Comparison of ENCODE assay signal across 8 cellular contexts in genomic region chr19:57613941-57614743, GRCh38. TPM values are rescaled to one million over a fixed set of nuclear protein-coding genes. Genes with fewer than 3 reads are reported as not detected.
A peak's percentile ranks its signal among the peaks of the same experiment; 100 is the strongest.
DNase-seq lines count a peak whose midpoint lies in the region; ATAC-seq and TF ChIP-seq lines count a peak whose summit lies in the region.

TSS of gene ZNF134 (plus strand) at chr19:57614242. CDS start at chr19:57619469, 5,227 bp downstream.

- H3K36me3 Mint-ChIP-seq in T-helper 17 cell (ENCODE audit: low read depth) = peaks cover 14% of the 10 kb centered on the region

- TF ChIP-seq CTCF in GM12865 (IDR thresholded peaks at IDR 0.05; ENCODE audit: insufficient read depth, low read depth, low read length, missing control alignments) = no peak
- TF ChIP-seq CTCF in psoas muscle (IDR thresholded peaks at IDR 0.05) = peak; percentile 18

- H3K4me3 ChIP-seq in GM12865 (ENCODE audit: low read depth, low read length) (peak within 1 kb of the TSS; percentile 83), right cardiac atrium (ENCODE audit: low read length) (peak within 1 kb of the TSS; percentile 70), psoas muscle (peak within 1 kb of the TSS; percentile 96), urinary bladder (ENCODE audit: low read depth, low read length) (peak within 1 kb of the TSS; percentile 97)

- WGBS in right cardiac atrium = 2% methylated on average over 64 of the region's 64 CpGs
- 2% methylated on average over 57 to 64 of the region's 64 CpGs for WGBS in psoas muscle, 3 donors
- 1% methylated on average over 64 of the region's 64 CpGs for WGBS in urinary bladder

- no peaks in the 10 kb centered on the region for H3K27me3 Mint-ChIP-seq in T-helper 17 cell

- peak within 1 kb of the TSS; percentile 44 for H3K27ac ChIP-seq in angular gyrus (ENCODE audit: low read depth, low read length)
- H3K27ac ChIP-seq in right cardiac atrium (ENCODE audit: low read length) = peak within 1 kb of the TSS; percentile 55
- H3K27ac ChIP-seq in psoas muscle = peak within 1 kb of the TSS; percentile 74
- peak within 1 kb of the TSS; percentile 63 for H3K27ac ChIP-seq in urinary bladder (ENCODE audit: low read depth)

- H3K27me3 ChIP-seq in right cardiac atrium (ENCODE audit: control insufficient read depth, insufficient read depth) (no peaks in the 10 kb centered on the region), psoas muscle (ENCODE audit: insufficient read depth in 3 of 3, low read length in 2 of 3) (no peaks in the 10 kb centered on the region)

- H3K36me3 ChIP-seq in psoas muscle (ENCODE audit: insufficient read depth in 1 of 2, low read depth in 1 of 2) (peaks cover 21 to 35% of the 10 kb centered on the region in 2 donors), urinary bladder (ENCODE audit: insufficient read depth) (peaks cover 5% of the 10 kb centered on the region)

- H3K9me3 ChIP-seq in T-helper 17 cell (ENCODE audit: control insufficient read depth, low read length, poor library complexity, severe bottlenecking) = peaks cover 40% of the 10 kb centered on the region
- H3K9me3 ChIP-seq in right cardiac atrium (ENCODE audit: control insufficient read depth, low read length) = peaks cover 12% of the 10 kb centered on the region
- peaks cover 65% of the 10 kb centered on the region for H3K9me3 ChIP-seq in psoas muscle

- ATAC-seq in HG02678 (IDR thresholded peaks at IDR 0.05; ENCODE audit: unreplicated experiment) (peak; percentile 99), T-helper 17 cell (peak; percentile 100), right cardiac atrium (peak; percentile 98), psoas muscle (peak; percentile 99 to 100 (median 100))

- H3K4me1 Mint-ChIP-seq in T-helper 17 cell = peaks cover 5% of the 10 kb centered on the region

- peak; percentile 96 for DNase-seq in GM12865 (ENCODE audit: low read depth)
- DNase-seq in NCI-H146 (lab: John Stamatoyannopoulos, UW) = peak; percentile 95
- DNase-seq in T-helper 17 cell = peak; percentile 69 to 82 (median 76)
- peak; percentile 95 to 98 (median 97) for DNase-seq in right cardiac atrium
- peak; percentile 92 to 96 for DNase-seq in psoas muscle

- peak within 1 kb of the TSS; percentile 71 for H3K4me3 Mint-ChIP-seq in T-helper 17 cell

- H3K27ac Mint-ChIP-seq in T-helper 17 cell = peak within 1 kb of the TSS; percentile 82

- H3K4me1 ChIP-seq in right cardiac atrium (ENCODE audit: control insufficient read depth, insufficient read depth, low read length) = peaks cover 2% of the 10 kb centered on the region
- no peaks in the 10 kb centered on the region for H3K4me1 ChIP-seq in psoas muscle
- peaks cover 3% of the 10 kb centered on the region for H3K4me1 ChIP-seq in urinary bladder (ENCODE audit: insufficient read depth)

- intact Hi-C loops in right cardiac atrium (cut with DNase I) = no loop called here
- intact Hi-C loops in psoas muscle (cut with DNase I) = no loop called here

RNA-seq across cellular contexts. Expression of gene ZNF134, which starts in this region (rescaled TPM):
- total RNA-seq in T-helper 17 cell (10 to 100 TPM; 20.9 to 22.7 TPM), right cardiac atrium (10 to 100 TPM; 15.1 to 20.1 (median 17.3) TPM), psoas muscle (1 to 10 TPM; 5.4 to 8.1 (median 7.5) TPM), urinary bladder (32.1 TPM)
- polyA plus RNA-seq in right cardiac atrium (5.5 TPM), psoas muscle (1 to 10 TPM; 3.4 to 8.6 (median 4.4) TPM), urinary bladder (17.6 TPM)

Comparison
In these comparisons a context has a peak if more than half of its experiments do, and no peak if none do; other contexts are left out.
1. Peak in every context shown above with its lines: DNase-seq, ATAC-seq, H3K4me3 ChIP-seq and H3K27ac ChIP-seq.